ENCODE assay signal across 26 cellular contexts in genomic region chr2:71686781-71687180, GRCh38.
"Had no signal": no experiment of that assay in that cellular context is flagged by ENCODE, and none has a peak within 500 bp of the region (broad histone marks: within the 10 kb centered on the region; RNA-seq: fewer than 3 reads in every experiment).

No MANE protein-coding gene starts in this region.

- ATAC-seq: activated CD4-positive, alpha-beta T cell treated with anti-CD3 and anti-CD28 coated beads for 36 hours; Right ventricle myocardium inferior; T-cell had no signal

- H3K36me3 Mint-ChIP-seq: activated naive CD4-positive, alpha-beta T cell treated with anti-CD3 and anti-CD28 coated beads, Interleukin-2, amount 10 ng/mL, durations not matched to agents 7 days and 5 days; activated naive CD8-positive, alpha-beta T cell treated with anti-CD3 and anti-CD28 coated beads, Interleukin-2, amount 10 ng/mL, durations not matched to agents 7 days and 5 days; T-cell had no signal

- H3K9me3 Mint-ChIP-seq: activated CD4-positive, alpha-beta memory T cell treated with anti-CD3 and anti-CD28 coated beads, Interleukin-2, amount 10 ng/mL, durations not matched to agents 7 days and 5 days; activated naive CD4-positive, alpha-beta T cell treated with anti-CD3 and anti-CD28 coated beads, Interleukin-2, amount 10 ng/mL, durations not matched to agents 7 days and 5 days; activated naive CD8-positive, alpha-beta T cell treated with anti-CD3 and anti-CD28 coated beads, Interleukin-2, amount 10 ng/mL, durations not matched to agents 7 days and 5 days; activated T-helper 17 cell treated with anti-CD3 and anti-CD28 coated beads, Interleukin-2, amount 50 U/mL, for 72 hours had no signal

- H3K4me1 ChIP-seq: adrenal gland, breast epithelium had no signal

- H3K27ac Mint-ChIP-seq: activated CD4-positive, alpha-beta memory T cell treated with anti-CD3 and anti-CD28 coated beads, Interleukin-2, amount 10 ng/mL, durations not matched to agents 7 days and 5 days; activated CD4-positive, alpha-beta T cell treated with anti-CD3 and anti-CD28 coated beads for 36 hours; activated naive CD4-positive, alpha-beta T cell treated with anti-CD3 and anti-CD28 coated beads, Interleukin-2, amount 10 ng/mL, durations not matched to agents 7 days and 5 days; activated naive CD8-positive, alpha-beta T cell treated with anti-CD3 and anti-CD28 coated beads, Interleukin-2, amount 10 ng/mL, durations not matched to agents 7 days and 5 days; activated T-helper 17 cell treated with anti-CD3 and anti-CD28 coated beads, Interleukin-2, amount 50 U/mL, for 72 hours; T-cell had no signal

- H3K27me3 ChIP-seq: adrenal gland, breast epithelium, MG63 had no signal

- H3K4me1 Mint-ChIP-seq: activated CD4-positive, alpha-beta memory T cell treated with anti-CD3 and anti-CD28 coated beads, Interleukin-2, amount 10 ng/mL, durations not matched to agents 7 days and 5 days; activated CD4-positive, alpha-beta T cell treated with anti-CD3 and anti-CD28 coated beads for 36 hours; activated naive CD4-positive, alpha-beta T cell treated with anti-CD3 and anti-CD28 coated beads, Interleukin-2, amount 10 ng/mL, durations not matched to agents 7 days and 5 days; activated naive CD8-positive, alpha-beta T cell treated with anti-CD3 and anti-CD28 coated beads, Interleukin-2, amount 10 ng/mL, durations not matched to agents 7 days and 5 days; activated T-helper 17 cell treated with anti-CD3 and anti-CD28 coated beads, Interleukin-2, amount 50 U/mL, for 72 hours; T-cell had no signal

- DNase-seq: activated CD4-positive, alpha-beta memory T cell treated with anti-CD3 and anti-CD28 coated beads, Interleukin-2, amount 10 ng/mL, durations not matched to agents 7 days and 5 days; activated CD4-positive, alpha-beta T cell treated with anti-CD3 and anti-CD28 coated beads for 36 hours; activated CD4-positive, alpha-beta T cell treated with anti-CD3 and anti-CD28 coated beads, Interleukin-2, amount 50 U/mL, for 1 hour; activated gamma-delta T cell; activated naive CD4-positive, alpha-beta T cell treated with anti-CD3 and anti-CD28 coated beads, Interleukin-2, amount 10 ng/mL, durations not matched to agents 7 days and 5 days; activated naive CD8-positive, alpha-beta T cell treated with anti-CD3 and anti-CD28 coated beads, Interleukin-2, amount 10 ng/mL, durations not matched to agents 7 days and 5 days; activated T-cell treated with anti-CD3 and anti-CD28 coated beads for 4 hours; activated T-cell treated with anti-CD3 and anti-CD28 coated beads, Interleukin-2, amount 50 U/mL, for 48 hours; MG63; MV-4-11; NCI-H1092 treated with DMSO at 0.1 percent for 48 hours; NCI-H1417 treated with DMSO at 0.1 percent for 48 hours; NCI-H1694; NCI-H2029; NCI-H2107; NCI-H2171 treated with DMSO at 0.1 percent for 48 hours; NCI-H226; NCI-H526; NCI-H82; T-cell had no signal

- H3K9me3 ChIP-seq: adrenal gland, breast epithelium, MG63 had no signal

- H3K36me3 ChIP-seq: adrenal gland, breast epithelium, MG63 had no signal

- H3K4me3 Mint-ChIP-seq: activated CD4-positive, alpha-beta memory T cell treated with anti-CD3 and anti-CD28 coated beads, Interleukin-2, amount 10 ng/mL, durations not matched to agents 7 days and 5 days; activated CD4-positive, alpha-beta T cell treated with anti-CD3 and anti-CD28 coated beads for 36 hours; activated naive CD4-positive, alpha-beta T cell treated with anti-CD3 and anti-CD28 coated beads, Interleukin-2, amount 10 ng/mL, durations not matched to agents 7 days and 5 days; activated naive CD8-positive, alpha-beta T cell treated with anti-CD3 and anti-CD28 coated beads, Interleukin-2, amount 10 ng/mL, durations not matched to agents 7 days and 5 days; activated T-helper 17 cell treated with anti-CD3 and anti-CD28 coated beads, Interleukin-2, amount 50 U/mL, for 72 hours; T-cell had no signal

- H3K27ac ChIP-seq: adrenal gland, breast epithelium, SK-N-MC, VCaP had no signal

- H3K27me3 Mint-ChIP-seq: activated CD4-positive, alpha-beta memory T cell treated with anti-CD3 and anti-CD28 coated beads, Interleukin-2, amount 10 ng/mL, durations not matched to agents 7 days and 5 days; activated CD4-positive, alpha-beta T cell treated with anti-CD3 and anti-CD28 coated beads for 36 hours; activated naive CD8-positive, alpha-beta T cell treated with anti-CD3 and anti-CD28 coated beads, Interleukin-2, amount 10 ng/mL, durations not matched to agents 7 days and 5 days; activated T-helper 17 cell treated with anti-CD3 and anti-CD28 coated beads, Interleukin-2, amount 50 U/mL, for 72 hours had no signal

- H3K4me3 ChIP-seq: adrenal gland, breast epithelium, MG63, SK-N-MC had no signal
